Comparison of ENCODE assay signal across 1 cellular context in the genomic region with DNA sequence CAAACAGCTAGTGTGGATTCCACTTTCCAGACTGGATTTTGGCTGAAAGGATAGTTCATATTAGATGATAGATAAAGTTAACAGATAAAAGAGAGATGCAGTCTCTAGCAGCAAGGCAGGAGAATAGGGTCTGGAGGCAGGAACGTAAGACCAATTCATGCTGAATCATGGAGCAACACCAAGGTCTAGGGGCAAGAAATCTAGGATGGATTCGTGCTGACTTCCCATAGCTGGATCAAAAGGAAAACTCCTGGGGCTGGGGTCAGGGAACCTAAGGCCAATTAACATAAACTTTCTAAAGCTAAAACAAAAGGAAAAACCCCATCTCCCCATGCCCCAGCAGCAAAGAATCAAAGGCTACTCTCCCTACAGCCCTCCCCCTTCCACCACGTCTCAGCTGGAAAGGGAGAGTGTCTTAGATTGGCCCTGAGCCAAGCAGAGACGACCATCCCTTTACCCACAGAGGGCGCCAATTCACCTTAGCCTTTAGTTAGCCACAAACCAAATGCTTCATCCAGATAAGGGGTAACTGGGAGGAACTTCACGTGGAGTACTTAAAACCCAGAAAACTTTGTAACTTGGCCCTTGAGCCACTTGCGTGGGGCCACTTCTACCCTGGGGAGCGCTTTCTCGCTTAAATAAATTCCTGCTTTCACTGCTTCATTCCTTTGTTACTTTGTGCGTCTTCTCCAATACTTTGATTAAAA.
TF ChIP-seq lines count a peak whose summit lies in the region.

No MANE protein-coding gene starts in this region.

TF ChIP-seq in K562, 482 proteins besides CTCF, POLR2A, EP300 and RAD21 (continued from another document and continues in another):
- TF ChIP-seq USF1 (CRISPR knock-in tag; IDR thresholded peaks at IDR 0.05) (no peak), BRD9 (IDR thresholded peaks at IDR 0.05; ENCODE audit: low read depth, partially characterized antibody) (peak; percentile 35), MYC (IDR thresholded peaks at IDR 0.05; ENCODE audit: low read depth, low read length) (peak; percentile 93), MYC (CRISPR knock-in tag; IDR thresholded peaks at IDR 0.05; ENCODE audit: borderline replicate concordance, low read depth) (no peak), ELF2 (CRISPR knock-in tag; IDR thresholded peaks at IDR 0.05) (no peak), SREBF2 (CRISPR knock-in tag; IDR thresholded peaks at IDR 0.05) (no peak), ZFPM2 (CRISPR knock-in tag; IDR thresholded peaks at IDR 0.05) (no peak), RBBP5 (IDR thresholded peaks at IDR 0.05; ENCODE audit: borderline replicate concordance, insufficient read depth, low read length, poor library complexity, severe bottlenecking) (no peak), NCOR1 (IDR thresholded peaks at IDR 0.05) (peak; percentile 73), ZNF589 (CRISPR knock-in tag; IDR thresholded peaks at IDR 0.05; ENCODE audit: low read depth) (no peak), ESRRA (IDR thresholded peaks at IDR 0.05; ENCODE audit: borderline replicate concordance, low read depth) (peak; percentile 91; the same call in 1 of the 2 replicates), CREM (IDR thresholded peaks at IDR 0.05; ENCODE audit: low read depth) (peak; percentile 86), NR1H2 (CRISPR knock-in tag; IDR thresholded peaks at IDR 0.05) (no peak), ZNF146 (CRISPR knock-in tag; IDR thresholded peaks at IDR 0.05; ENCODE audit: unreplicated experiment) (no peak), ZNF436 (CRISPR knock-in tag; IDR thresholded peaks at IDR 0.05) (no peak), FOXJ2 (tag; IDR thresholded peaks at IDR 0.05) (no peak), ZNF699 (CRISPR knock-in tag; IDR thresholded peaks at IDR 0.05; ENCODE audit: insufficient replicate concordance) (no peak), LEF1 (IDR thresholded peaks at IDR 0.05) (peak; percentile 82), NFIC (IDR thresholded peaks at IDR 0.05) (peak; percentile 100), FOXM1 (IDR thresholded peaks at IDR 0.05; ENCODE audit: low read depth) (peak; percentile 31; the same call in 1 of the 2 replicates), FOXM1 (CRISPR knock-in tag; IDR thresholded peaks at IDR 0.05; ENCODE audit: low read depth) (no peak), HMG20A (CRISPR knock-in tag; conservative IDR thresholded peaks at IDR 0.05) (no peak), ZNF134 (CRISPR knock-in tag; conservative IDR thresholded peaks at IDR 0.05) (no peak), TEAD4 (IDR thresholded peaks at IDR 0.05; ENCODE audit: low read length) (peak; percentile 90), TEAD4 (CRISPR knock-in tag; IDR thresholded peaks at IDR 0.05; ENCODE audit: borderline replicate concordance) (no peak), KDM1A (IDR thresholded peaks at IDR 0.05) (peak; percentile 78 to 89), ZBTB43 (CRISPR knock-in tag; IDR thresholded peaks at IDR 0.05) (no peak), THRAP3 (IDR thresholded peaks at IDR 0.05; ENCODE audit: borderline replicate concordance) (no peak), CREBBP (IDR thresholded peaks at IDR 0.05; ENCODE audit: low read depth, low read length) (no peak), MYNN (IDR thresholded peaks at IDR 0.05) (0 out of 2 replicates have a peak, but pooled peaks have one; percentile 48), MYNN (CRISPR knock-in tag; IDR thresholded peaks at IDR 0.05) (no peak), POU5F1 (IDR thresholded peaks at IDR 0.05; ENCODE audit: borderline replicate concordance, low read depth, low read length, partially characterized antibody) (no peak), FIP1L1 (IDR thresholded peaks at IDR 0.05; ENCODE audit: low read depth, low read length, poor library complexity, severe bottlenecking) (no peak), NFYB (IDR thresholded peaks at IDR 0.05; ENCODE audit: extremely low read depth, insufficient read length) (no peak), KDM4B (IDR thresholded peaks at IDR 0.05; ENCODE audit: borderline replicate concordance in 2 of 2, low read depth in 1 of 2) (no peak), KLF16 (IDR thresholded peaks at IDR 0.05) (peak; percentile 79), GATAD2A (IDR thresholded peaks at IDR 0.05) (0 out of 2 replicates have a peak, but pooled peaks have one; percentile 43), TCF15 (CRISPR knock-in tag; IDR thresholded peaks at IDR 0.05) (no peak), RUNX1 (IDR thresholded peaks at IDR 0.05; ENCODE audit: low read depth) (no peak), ZBTB17 (CRISPR knock-in tag; IDR thresholded peaks at IDR 0.05) (no peak), SMARCA4 (IDR thresholded peaks at IDR 0.05) (peak; percentile 89), MGA (IDR thresholded peaks at IDR 0.05) (peak; percentile 58), U2AF2 (optimal IDR thresholded peaks at IDR 0.05; ENCODE audit: low read depth, low read length) (no peak), ZNF24 (IDR thresholded peaks at IDR 0.05) (no peak; the same call in 1 of the 2 replicates), SRSF1 (IDR thresholded peaks at IDR 0.05; ENCODE audit: low read depth, low read length) (no peak), ZNF75A (CRISPR knock-in tag; IDR thresholded peaks at IDR 0.05) (0 out of 2 replicates have a peak, but pooled peaks have one; percentile 22)
- TF ChIP-seq, protein P1, sequence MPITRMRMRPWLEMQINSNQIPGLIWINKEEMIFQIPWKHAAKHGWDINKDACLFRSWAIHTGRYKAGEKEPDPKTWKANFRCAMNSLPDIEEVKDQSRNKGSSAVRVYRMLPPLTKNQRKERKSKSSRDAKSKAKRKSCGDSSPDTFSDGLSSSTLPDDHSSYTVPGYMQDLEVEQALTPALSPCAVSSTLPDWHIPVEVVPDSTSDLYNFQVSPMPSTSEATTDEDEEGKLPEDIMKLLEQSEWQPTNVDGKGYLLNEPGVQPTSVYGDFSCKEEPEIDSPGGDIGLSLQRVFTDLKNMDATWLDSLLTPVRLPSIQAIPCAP (CRISPR knock-in tag; IDR thresholded peaks at IDR 0.05; ENCODE audit: borderline replicate concordance), result no peak
- TF ChIP-seq, protein P2, sequence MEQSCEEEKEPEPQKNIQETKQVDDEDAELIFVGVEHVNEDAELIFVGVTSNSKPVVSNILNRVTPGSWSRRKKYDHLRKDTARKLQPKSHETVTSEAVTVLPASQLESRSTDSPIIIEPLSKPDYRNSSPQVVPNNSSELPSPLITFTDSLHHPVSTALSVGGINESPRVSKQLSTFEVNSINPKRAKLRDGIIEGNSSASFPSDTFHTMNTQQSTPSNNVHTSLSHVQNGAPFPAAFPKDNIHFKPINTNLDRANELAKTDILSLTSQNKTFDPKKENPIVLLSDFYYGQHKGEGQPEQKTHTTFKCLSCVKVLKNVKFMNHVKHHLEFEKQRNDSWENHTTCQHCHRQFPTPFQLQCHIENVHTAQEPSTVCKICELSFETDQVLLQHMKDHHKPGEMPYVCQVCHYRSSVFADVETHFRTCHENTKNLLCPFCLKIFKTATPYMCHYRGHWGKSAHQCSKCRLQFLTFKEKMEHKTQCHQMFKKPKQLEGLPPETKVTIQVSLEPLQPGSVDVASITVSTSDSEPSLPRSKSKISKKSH (CRISPR knock-in tag; IDR thresholded peaks at IDR 0.05), result no peak
- TF ChIP-seq, protein P3, sequence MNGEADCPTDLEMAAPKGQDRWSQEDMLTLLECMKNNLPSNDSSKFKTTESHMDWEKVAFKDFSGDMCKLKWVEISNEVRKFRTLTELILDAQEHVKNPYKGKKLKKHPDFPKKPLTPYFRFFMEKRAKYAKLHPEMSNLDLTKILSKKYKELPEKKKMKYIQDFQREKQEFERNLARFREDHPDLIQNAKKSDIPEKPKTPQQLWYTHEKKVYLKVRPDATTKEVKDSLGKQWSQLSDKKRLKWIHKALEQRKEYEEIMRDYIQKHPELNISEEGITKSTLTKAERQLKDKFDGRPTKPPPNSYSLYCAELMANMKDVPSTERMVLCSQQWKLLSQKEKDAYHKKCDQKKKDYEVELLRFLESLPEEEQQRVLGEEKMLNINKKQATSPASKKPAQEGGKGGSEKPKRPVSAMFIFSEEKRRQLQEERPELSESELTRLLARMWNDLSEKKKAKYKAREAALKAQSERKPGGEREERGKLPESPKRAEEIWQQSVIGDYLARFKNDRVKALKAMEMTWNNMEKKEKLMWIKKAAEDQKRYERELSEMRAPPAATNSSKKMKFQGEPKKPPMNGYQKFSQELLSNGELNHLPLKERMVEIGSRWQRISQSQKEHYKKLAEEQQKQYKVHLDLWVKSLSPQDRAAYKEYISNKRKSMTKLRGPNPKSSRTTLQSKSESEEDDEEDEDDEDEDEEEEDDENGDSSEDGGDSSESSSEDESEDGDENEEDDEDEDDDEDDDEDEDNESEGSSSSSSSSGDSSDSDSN (IDR thresholded peaks at IDR 0.05; ENCODE audit: borderline replicate concordance in 1 of 2, low read depth in 2 of 2, low read length in 2 of 2), result no peak
